25 cellular contexts compared by ENCODE assay signal in the genomic region with DNA sequence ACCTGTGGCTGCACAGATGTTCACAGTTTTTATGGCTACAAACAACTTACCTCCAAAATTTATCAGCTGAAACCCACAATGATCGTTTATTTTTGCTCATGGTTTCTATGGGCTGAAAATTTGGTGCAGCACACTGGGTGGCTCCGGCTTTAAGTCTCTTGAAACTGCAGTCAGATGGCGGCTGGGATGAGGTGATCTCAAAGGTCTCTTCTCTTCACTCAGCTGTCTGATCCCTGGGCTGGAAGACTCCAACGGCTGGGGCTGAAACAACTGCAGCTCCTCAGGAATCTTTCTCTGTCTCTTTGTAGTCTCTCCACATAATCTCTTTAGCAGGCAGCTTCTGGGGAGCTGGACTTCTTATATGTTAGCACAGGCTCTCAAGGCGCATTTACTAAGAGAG.
"Had no signal": no experiment of that assay in that cellular context is flagged by ENCODE, and none has a peak within 500 bp of the region (broad histone marks: within the 10 kb centered on the region; RNA-seq: fewer than 3 reads in every experiment).

No MANE protein-coding gene starts in this region.

- H3K9ac ChIP-seq: KMS-11, SK-N-SH had no signal

- H3K27ac Mint-ChIP-seq: IgD-negative memory B cell, T-cell had no signal

- H3K36me3 Mint-ChIP-seq: T-cell had no signal

- H3K4me3 ChIP-seq: K562 had no signal

- ATAC-seq: K562, T-cell had no signal

- H3K27ac ChIP-seq: HL-60, KMS-11 had no signal

- H3K9me3 ChIP-seq: SK-N-SH had no signal

- FAIRE-seq: HTR-8/SVneo, K562, RCC 7860 had no signal

- H3K4me1 Mint-ChIP-seq: IgD-negative memory B cell, T-cell had no signal

- H3K4me3 Mint-ChIP-seq: IgD-negative memory B cell, T-cell had no signal

- H3K27me3 Mint-ChIP-seq: IgD-negative memory B cell, T-cell had no signal

- DNase-seq: Kasumi-1, NCI-H1092, NCI-H1105 treated with DMSO at 0.1 percent for 48 hours, NCI-H1417 treated with DMSO at 0.1 percent for 48 hours, NCI-H146, NCI-H1694 treated with DMSO at 0.1 percent for 48 hours, NCI-H1930, NCI-H2081, NCI-H2107, NCI-H2227 treated with DMSO at 0.1 percent for 48 hours, NCI-H524, NCI-H69, NCI-H774, Right ventricle myocardium superior, RPMI8226, SIG-M5, SK-N-SH, SW 1271, T-cell had no signal

- H3K4me2 ChIP-seq: KMS-11, SK-N-SH had no signal
